In the genomic region with DNA sequence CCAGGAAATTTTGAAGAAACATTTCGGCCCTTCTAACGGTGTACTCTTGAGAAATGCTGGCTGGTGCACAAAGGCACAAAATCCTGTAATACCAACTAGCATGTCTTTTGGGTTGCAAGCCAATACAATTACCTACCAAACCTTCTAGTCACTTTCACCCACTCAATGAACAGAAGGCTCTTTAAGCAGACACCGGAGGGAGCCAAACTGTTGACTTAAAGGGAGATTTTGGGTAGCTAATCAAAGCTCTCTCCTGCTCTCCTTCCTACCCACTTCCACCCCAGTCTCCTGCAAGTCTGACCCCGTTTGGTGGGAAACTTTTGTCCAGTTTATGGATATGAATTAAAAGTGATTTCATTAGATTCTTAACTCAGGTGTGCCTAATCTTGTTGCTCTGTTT, we compare ENCODE assay signal across 20 cellular contexts. TPM values are rescaled to one million over a fixed set of nuclear protein-coding genes. Genes with fewer than 3 reads are reported as not detected.
DNase-seq lines count a peak whose midpoint lies in the region; ATAC-seq, FAIRE-seq and TF ChIP-seq lines count a peak whose summit lies in the region.
"Had no signal": no experiment of that assay in that cellular context is flagged by ENCODE, and none has a peak within 500 bp of the region (broad histone marks: within the 10 kb centered on the region; RNA-seq: fewer than 3 reads in every experiment).

No MANE protein-coding gene starts in this region.

- H3K9me3 ChIP-seq in colonic mucosa: no peaks in the 10 kb centered on the region
- H3K9me3 ChIP-seq: ascending aorta, BLaER1, right lobe of liver, stomach had no signal

- H3K27me3 ChIP-seq in colonic mucosa: no peaks in the 10 kb centered on the region
- H3K27me3 ChIP-seq: ascending aorta, BLaER1, right lobe of liver, stomach had no signal

- intact Hi-C loops in colonic mucosa (cut with DNase I): no loop called here

- ATAC-seq in HG02610 (IDR thresholded peaks at IDR 0.05; ENCODE audit: unreplicated experiment): peak; percentile 40
- ATAC-seq: natural killer cell treated with Interleukin-12 subunit alpha and Interleukin-12 subunit beta and Interleukin-15 and Interleukin-18, amount 100 ng/mL, for 72 hours had no signal

- TF ChIP-seq CTCF in GM10266 (IDR thresholded peaks at IDR 0.05; ENCODE audit: control insufficient read depth, insufficient read depth, low read depth, missing control alignments) (peak; percentile 41), glutamatergic neuron (IDR thresholded peaks at IDR 0.05; ENCODE audit: partially characterized antibody, unreplicated experiment) (no peak), colonic mucosa (IDR thresholded peaks at IDR 0.05) (no peak)

- no peaks in the 10 kb centered on the region for H3K36me3 ChIP-seq in colonic mucosa
- H3K36me3 ChIP-seq: ascending aorta, BLaER1, right lobe of liver, stomach had no signal

- H3K9me3 Mint-ChIP-seq in glutamatergic neuron (ENCODE audit: unreplicated experiment): no peaks in the 10 kb centered on the region
- H3K9me3 Mint-ChIP-seq: activated B cell treated with CpG ODN at 0.5 μM for 24 hours had no signal

- H3K4me1 Mint-ChIP-seq in glutamatergic neuron (ENCODE audit: low read depth, unreplicated experiment): no peaks in the 10 kb centered on the region
- H3K4me1 Mint-ChIP-seq: activated B cell treated with CpG ODN at 0.5 μM for 24 hours, IgD-negative memory B cell had no signal

- no peaks in the 10 kb centered on the region for H3K36me3 Mint-ChIP-seq in glutamatergic neuron (ENCODE audit: unreplicated experiment)
- H3K36me3 Mint-ChIP-seq: IgD-negative memory B cell; natural killer cell treated with Interleukin-12 subunit alpha and Interleukin-12 subunit beta and Interleukin-15 and Interleukin-18, amount 100 ng/mL, for 72 hours had no signal

- FAIRE-seq in HTR-8/SVneo (lab: Jason Lieb, UNC): no peak
- FAIRE-seq: frontal cortex had no signal

- peaks cover 1% of the 10 kb centered on the region for H3K27me3 Mint-ChIP-seq in glutamatergic neuron (ENCODE audit: unreplicated experiment)
- H3K27me3 Mint-ChIP-seq: activated B cell treated with CpG ODN at 0.5 μM for 24 hours; IgD-negative memory B cell; natural killer cell treated with Interleukin-12 subunit alpha and Interleukin-12 subunit beta and Interleukin-15 and Interleukin-18, amount 100 ng/mL, for 72 hours had no signal

- no peak for DNase-seq in GM10266 (ENCODE audit: extremely low spot score)
- peak; percentile 53 for DNase-seq in NCI-H69 (lab: John Stamatoyannopoulos, UW)
- peak; percentile 22 for DNase-seq in glutamatergic neuron
- DNase-seq in colonic mucosa: no peak
- no peak for DNase-seq in NCI-H146 treated with DMSO at 0.1 percent for 48 hours (lab: John Stamatoyannopoulos, UW; ENCODE audit: unreplicated experiment)
- DNase-seq in HTR-8/SVneo (ENCODE audit: insufficient read length, low spot score): no peak
- DNase-seq in GF-D8 (lab: John Stamatoyannopoulos, UW): no peak
- DNase-seq: activated B cell treated with CpG ODN at 0.5 μM for 24 hours; effector CD4-positive, alpha-beta T cell; GOT3; kidney glomerular epithelial cell; NCI-H774; right lobe of liver; stomach had no signal

- no peak overlapping the region for H3K27ac ChIP-seq in colonic mucosa
- H3K27ac ChIP-seq: ascending aorta, BLaER1, right lobe of liver, stomach had no signal

- H3K4me1 ChIP-seq in colonic mucosa: no peaks in the 10 kb centered on the region
- H3K4me1 ChIP-seq: ascending aorta, BLaER1, right lobe of liver, stomach had no signal

- no peak overlapping the region for H3K4me3 ChIP-seq in colonic mucosa
- H3K4me3 ChIP-seq: ascending aorta, BLaER1, right lobe of liver, stomach had no signal

- no peak overlapping the region for H3K4me3 Mint-ChIP-seq in glutamatergic neuron (ENCODE audit: unreplicated experiment)
- H3K4me3 Mint-ChIP-seq: activated B cell treated with CpG ODN at 0.5 μM for 24 hours; IgD-negative memory B cell; natural killer cell treated with Interleukin-12 subunit alpha and Interleukin-12 subunit beta and Interleukin-15 and Interleukin-18, amount 100 ng/mL, for 72 hours had no signal

- no peak overlapping the region for H3K27ac Mint-ChIP-seq in glutamatergic neuron (ENCODE audit: unreplicated experiment)
- H3K27ac Mint-ChIP-seq: activated B cell treated with CpG ODN at 0.5 μM for 24 hours; IgD-negative memory B cell; natural killer cell treated with Interleukin-12 subunit alpha and Interleukin-12 subunit beta and Interleukin-15 and Interleukin-18, amount 100 ng/mL, for 72 hours had no signal

- H3K9ac ChIP-seq in colonic mucosa (ENCODE audit: low read depth in 2 of 2, low read length in 2 of 2): no peak overlapping the region
- H3K9ac ChIP-seq: BLaER1 had no signal

RNA-seq across cellular contexts. Expression of a gene that starts 24.0 kb away (rescaled TPM):
- total RNA-seq in glutamatergic neuron (ENCODE audit: unreplicated experiment): not detected
- not detected for total RNA-seq in colonic mucosa
- total RNA-seq: activated B cell treated with CpG ODN at 0.5 μM for 24 hours; ascending aorta; natural killer cell treated with Interleukin-12 subunit alpha and Interleukin-12 subunit beta and Interleukin-15 and Interleukin-18, amount 100 ng/mL, for 72 hours had no signal

Comparison
In these comparisons a context has a peak if more than half of its experiments do, and no peak if none do; other contexts are left out.
1. DNase-seq: peak in NCI-H69 (single experiment) and glutamatergic neuron (single experiment); none in GM10266 (single experiment), colonic mucosa (single experiment), NCI-H146 treated with DMSO at 0.1 percent for 48 hours (single experiment), HTR-8/SVneo (single experiment) and GF-D8 (single experiment).